In genomic region chr7:28853834-28854749, GRCh38 we compare ENCODE assay signal across 1 cellular context.
TF ChIP-seq lines count a peak whose summit lies in the region.

No MANE protein-coding gene starts in this region.

TF ChIP-seq in HEK293, 187 proteins besides CTCF, POLR2A, EP300 and RAD21 (continued from another document and continues in another):
- no peak for TF ChIP-seq ZNF266 (tag by site-specific recombination; IDR thresholded peaks at IDR 0.05; ENCODE audit: low read depth)
- peak; percentile 69; the same call in 1 of the 2 replicates for TF ChIP-seq ZNF501 (tag by site-specific recombination; IDR thresholded peaks at IDR 0.05)
- TF ChIP-seq ATF2 (tag by site-specific recombination; IDR thresholded peaks at IDR 0.05; ENCODE audit: low read depth) = no peak
- no peak for TF ChIP-seq ZNF174 (tag by site-specific recombination; IDR thresholded peaks at IDR 0.05)
- TF ChIP-seq PRDM4 (tag by site-specific recombination; IDR thresholded peaks at IDR 0.05) = no peak
- TF ChIP-seq ZNF660 (tag by site-specific recombination; IDR thresholded peaks at IDR 0.05) = peak; percentile 28; the same call in 1 of the 2 replicates
- no peak for TF ChIP-seq ZNF560 (tag by site-specific recombination; IDR thresholded peaks at IDR 0.05; ENCODE audit: borderline replicate concordance)
- TF ChIP-seq, protein P1, sequence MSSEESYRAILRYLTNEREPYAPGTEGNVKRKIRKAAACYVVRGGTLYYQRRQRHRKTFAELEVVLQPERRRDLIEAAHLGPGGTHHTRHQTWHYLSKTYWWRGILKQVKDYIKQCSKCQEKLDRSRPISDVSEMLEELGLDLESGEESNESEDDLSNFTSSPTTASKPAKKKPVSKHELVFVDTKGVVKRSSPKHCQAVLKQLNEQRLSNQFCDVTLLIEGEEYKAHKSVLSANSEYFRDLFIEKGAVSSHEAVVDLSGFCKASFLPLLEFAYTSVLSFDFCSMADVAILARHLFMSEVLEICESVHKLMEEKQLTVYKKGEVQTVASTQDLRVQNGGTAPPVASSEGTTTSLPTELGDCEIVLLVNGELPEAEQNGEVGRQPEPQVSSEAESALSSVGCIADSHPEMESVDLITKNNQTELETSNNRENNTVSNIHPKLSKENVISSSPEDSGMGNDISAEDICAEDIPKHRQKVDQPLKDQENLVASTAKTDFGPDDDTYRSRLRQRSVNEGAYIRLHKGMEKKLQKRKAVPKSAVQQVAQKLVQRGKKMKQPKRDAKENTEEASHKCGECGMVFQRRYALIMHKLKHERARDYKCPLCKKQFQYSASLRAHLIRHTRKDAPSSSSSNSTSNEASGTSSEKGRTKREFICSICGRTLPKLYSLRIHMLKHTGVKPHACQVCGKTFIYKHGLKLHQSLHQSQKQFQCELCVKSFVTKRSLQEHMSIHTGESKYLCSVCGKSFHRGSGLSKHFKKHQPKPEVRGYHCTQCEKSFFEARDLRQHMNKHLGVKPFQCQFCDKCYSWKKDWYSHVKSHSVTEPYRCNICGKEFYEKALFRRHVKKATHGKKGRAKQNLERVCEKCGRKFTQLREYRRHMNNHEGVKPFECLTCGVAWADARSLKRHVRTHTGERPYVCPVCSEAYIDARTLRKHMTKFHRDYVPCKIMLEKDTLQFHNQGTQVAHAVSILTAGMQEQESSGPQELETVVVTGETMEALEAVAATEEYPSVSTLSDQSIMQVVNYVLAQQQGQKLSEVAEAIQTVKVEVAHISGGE (tag by site-specific recombination; conservative IDR thresholded peaks at IDR 0.05; ENCODE audit: low read depth) = no peak
- TF ChIP-seq, protein P2, sequence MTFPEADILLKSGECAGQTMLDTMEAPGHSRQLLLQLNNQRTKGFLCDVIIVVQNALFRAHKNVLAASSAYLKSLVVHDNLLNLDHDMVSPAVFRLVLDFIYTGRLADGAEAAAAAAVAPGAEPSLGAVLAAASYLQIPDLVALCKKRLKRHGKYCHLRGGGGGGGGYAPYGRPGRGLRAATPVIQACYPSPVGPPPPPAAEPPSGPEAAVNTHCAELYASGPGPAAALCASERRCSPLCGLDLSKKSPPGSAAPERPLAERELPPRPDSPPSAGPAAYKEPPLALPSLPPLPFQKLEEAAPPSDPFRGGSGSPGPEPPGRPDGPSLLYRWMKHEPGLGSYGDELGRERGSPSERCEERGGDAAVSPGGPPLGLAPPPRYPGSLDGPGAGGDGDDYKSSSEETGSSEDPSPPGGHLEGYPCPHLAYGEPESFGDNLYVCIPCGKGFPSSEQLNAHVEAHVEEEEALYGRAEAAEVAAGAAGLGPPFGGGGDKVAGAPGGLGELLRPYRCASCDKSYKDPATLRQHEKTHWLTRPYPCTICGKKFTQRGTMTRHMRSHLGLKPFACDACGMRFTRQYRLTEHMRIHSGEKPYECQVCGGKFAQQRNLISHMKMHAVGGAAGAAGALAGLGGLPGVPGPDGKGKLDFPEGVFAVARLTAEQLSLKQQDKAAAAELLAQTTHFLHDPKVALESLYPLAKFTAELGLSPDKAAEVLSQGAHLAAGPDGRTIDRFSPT (tag by site-specific recombination; IDR thresholded peaks at IDR 0.05) = 0 out of 2 replicates have a peak, but pooled peaks have one; percentile 15
- peak; percentile 59; the same call in 1 of the 2 replicates for TF ChIP-seq ZNF777 (tag by site-specific recombination; IDR thresholded peaks at IDR 0.05; ENCODE audit: borderline replicate concordance)
- peak; percentile 28; the same call in 1 of the 2 replicates for TF ChIP-seq GLIS1 (tag by site-specific recombination; IDR thresholded peaks at IDR 0.05)
- TF ChIP-seq PRDM10 (tag by site-specific recombination; IDR thresholded peaks at IDR 0.05) = peak; percentile 76
- no peak for TF ChIP-seq ZNF416 (tag by site-specific recombination; IDR thresholded peaks at IDR 0.05)
- TF ChIP-seq ZNF549 (tag by site-specific recombination; IDR thresholded peaks at IDR 0.05) = no peak
- TF ChIP-seq ZEB2 (tag by site-specific recombination; IDR thresholded peaks at IDR 0.05) = peak; percentile 82
- TF ChIP-seq ZNF785 (tag by site-specific recombination; IDR thresholded peaks at IDR 0.05) = no peak
- TF ChIP-seq ZNF239 (tag by site-specific recombination; IDR thresholded peaks at IDR 0.05) = no peak
- peak; percentile 43 for TF ChIP-seq ZFHX2 (tag by site-specific recombination; conservative IDR thresholded peaks at IDR 0.05)
- TF ChIP-seq, protein P3, sequence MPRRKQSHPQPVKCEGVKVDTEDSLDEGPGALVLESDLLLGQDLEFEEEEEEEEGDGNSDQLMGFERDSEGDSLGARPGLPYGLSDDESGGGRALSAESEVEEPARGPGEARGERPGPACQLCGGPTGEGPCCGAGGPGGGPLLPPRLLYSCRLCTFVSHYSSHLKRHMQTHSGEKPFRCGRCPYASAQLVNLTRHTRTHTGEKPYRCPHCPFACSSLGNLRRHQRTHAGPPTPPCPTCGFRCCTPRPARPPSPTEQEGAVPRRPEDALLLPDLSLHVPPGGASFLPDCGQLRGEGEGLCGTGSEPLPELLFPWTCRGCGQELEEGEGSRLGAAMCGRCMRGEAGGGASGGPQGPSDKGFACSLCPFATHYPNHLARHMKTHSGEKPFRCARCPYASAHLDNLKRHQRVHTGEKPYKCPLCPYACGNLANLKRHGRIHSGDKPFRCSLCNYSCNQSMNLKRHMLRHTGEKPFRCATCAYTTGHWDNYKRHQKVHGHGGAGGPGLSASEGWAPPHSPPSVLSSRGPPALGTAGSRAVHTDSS (tag by site-specific recombination; IDR thresholded peaks at IDR 0.05) = no peak
- peak; percentile 23; the same call in 1 of the 2 replicates for TF ChIP-seq ZNF394 (tag by site-specific recombination; IDR thresholded peaks at IDR 0.05; ENCODE audit: borderline replicate concordance)
- no peak for TF ChIP-seq ZFP69B (tag by site-specific recombination; IDR thresholded peaks at IDR 0.05)
- no peak for TF ChIP-seq ZNF146 (tag by site-specific recombination; IDR thresholded peaks at IDR 0.05)
- peak; percentile 54 for TF ChIP-seq ZNF654 (tag by site-specific recombination; IDR thresholded peaks at IDR 0.05; ENCODE audit: low read depth)
- TF ChIP-seq, protein P4, sequence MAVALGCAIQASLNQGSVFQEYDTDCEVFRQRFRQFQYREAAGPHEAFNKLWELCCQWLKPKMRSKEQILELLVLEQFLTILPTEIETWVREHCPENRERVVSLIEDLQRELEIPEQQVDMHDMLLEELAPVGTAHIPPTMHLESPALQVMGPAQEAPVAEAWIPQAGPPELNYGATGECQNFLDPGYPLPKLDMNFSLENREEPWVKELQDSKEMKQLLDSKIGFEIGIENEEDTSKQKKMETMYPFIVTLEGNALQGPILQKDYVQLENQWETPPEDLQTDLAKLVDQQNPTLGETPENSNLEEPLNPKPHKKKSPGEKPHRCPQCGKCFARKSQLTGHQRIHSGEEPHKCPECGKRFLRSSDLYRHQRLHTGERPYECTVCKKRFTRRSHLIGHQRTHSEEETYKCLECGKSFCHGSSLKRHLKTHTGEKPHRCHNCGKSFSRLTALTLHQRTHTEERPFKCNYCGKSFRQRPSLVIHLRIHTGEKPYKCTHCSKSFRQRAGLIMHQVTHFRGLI (tag by site-specific recombination; IDR thresholded peaks at IDR 0.05) = 0 out of 2 replicates have a peak, but pooled peaks have one; percentile 28
- TF ChIP-seq ZNF23 (tag by site-specific recombination; IDR thresholded peaks at IDR 0.05; ENCODE audit: borderline replicate concordance) = no peak
- peak; percentile 74; the same call in 1 of the 2 replicates for TF ChIP-seq KLF7 (tag by site-specific recombination; IDR thresholded peaks at IDR 0.05; ENCODE audit: borderline replicate concordance)
- peak; percentile 90 for TF ChIP-seq WT1 (tag by site-specific recombination; IDR thresholded peaks at IDR 0.05)
- no peak for TF ChIP-seq RBAK (tag by site-specific recombination; IDR thresholded peaks at IDR 0.05)
- TF ChIP-seq MEIS1 (CRISPR knock-in tag; IDR thresholded peaks at IDR 0.05; ENCODE audit: borderline replicate concordance) = no peak
- TF ChIP-seq ZBTB8A (tag by site-specific recombination; IDR thresholded peaks at IDR 0.05) = peak; percentile 91
- no peak for TF ChIP-seq ZNF48 (tag by site-specific recombination; IDR thresholded peaks at IDR 0.05)
- no peak for TF ChIP-seq ZNF621 (tag by site-specific recombination; IDR thresholded peaks at IDR 0.05)
- no peak for TF ChIP-seq ZNF426 (tag by site-specific recombination; IDR thresholded peaks at IDR 0.05)
- TF ChIP-seq ZBTB10 (tag by site-specific recombination; IDR thresholded peaks at IDR 0.05) = no peak
